ENCODE assay signal across 8 cellular contexts in genomic region chr22:18156878-18157713, GRCh38. TPM values are rescaled to one million over a fixed set of nuclear protein-coding genes. Genes with fewer than 3 reads are reported as not detected.
DNase-seq lines count a peak whose midpoint lies in the region; ATAC-seq and TF ChIP-seq lines count a peak whose summit lies in the region.

No MANE protein-coding gene starts in this region.

- H3K9me2 ChIP-seq in neural cell (ENCODE audit: insufficient read depth, low read length), result no peaks in the 10 kb centered on the region

- no peaks in the 10 kb centered on the region for H3K79me2 ChIP-seq in neural cell (replicated peaks; ENCODE audit: insufficient read depth, low read length)

- 61 to 66% methylated on average over 22 to 24 of the region's 24 CpGs for WGBS in thyroid gland, 2 donors

- DNase-seq in AG09319 (ENCODE audit: extremely low read depth, low read depth), result peak; percentile 97
- DNase-seq in H4 (ENCODE audit: low spot score), result peak; percentile 70
- peak; percentile 12 for DNase-seq in NCI-H524 treated with DMSO at 0.1 percent for 48 hours (lab: John Stamatoyannopoulos, UW)
- DNase-seq in activated T-cell treated with anti-CD3 and anti-CD28 coated beads for 24 hours (ENCODE audit: low read depth), result peak; percentile 25
- peak; percentile 89 for DNase-seq in fibroblast of gingiva (ENCODE audit: low read depth)
- peak; percentile 48 to 66 for DNase-seq in thyroid gland

- peaks cover 0 to 4% of the 10 kb centered on the region in 2 donors for H3K4me1 ChIP-seq in thyroid gland

- intact Hi-C loops in thyroid gland (cut with DNase I), result no loop called here

- H3K9me3 ChIP-seq in neural cell (ENCODE audit: low read length), result no peaks in the 10 kb centered on the region
- no peaks in the 10 kb centered on the region for H3K9me3 ChIP-seq in thyroid gland

- no peak for TF ChIP-seq POLR2A in thyroid gland (IDR thresholded peaks at IDR 0.05)

- H2AFZ ChIP-seq in neural cell (ENCODE audit: low read depth, low read length), result no peak overlapping the region

- no peaks in the 10 kb centered on the region for H3F3A ChIP-seq in neural cell (ENCODE audit: insufficient read depth, low read length, poor library complexity, severe bottlenecking)

- H3K27me3 ChIP-seq in neural cell (ENCODE audit: insufficient read depth, low read depth, low read length) (no peaks in the 10 kb centered on the region), thyroid gland (no peaks in the 10 kb centered on the region)

- no peak overlapping the region for H3K4me2 ChIP-seq in neural cell (ENCODE audit: low read length)

- TF ChIP-seq RAD21 in neural cell (conservative IDR thresholded peaks at IDR 0.05), result peak; percentile 93

- H3K9ac ChIP-seq in neural cell (ENCODE audit: low read length), result no peak overlapping the region

- TF ChIP-seq CTCF in AG09319 (IDR thresholded peaks at IDR 0.05; ENCODE audit: low read depth, low read length), result peak; percentile 94
- TF ChIP-seq CTCF in neural cell (IDR thresholded peaks at IDR 0.05; ENCODE audit: poor library complexity, severe bottlenecking), result peak; percentile 90
- peak in 4 of 6 experiments; percentile 6 to 59 (median 46) for TF ChIP-seq CTCF in thyroid gland (IDR thresholded peaks at IDR 0.05)

- H4K20me1 ChIP-seq in neural cell (ENCODE audit: insufficient read depth), result no peaks in the 10 kb centered on the region

- H3K4me3 ChIP-seq in neural cell (ENCODE audit: low read length) (no peak overlapping the region), thyroid gland (replicated peaks in 1 of 3) (no peak overlapping the region)

- H3K27ac ChIP-seq in neural cell (ENCODE audit: low read length) (no peak overlapping the region), thyroid gland (peak overlapping the region in 1 of 3 donors; percentile 20)

- H3K36me3 ChIP-seq in neural cell (ENCODE audit: insufficient read depth, low read length) (no peaks in the 10 kb centered on the region), thyroid gland (no peaks in the 10 kb centered on the region)

- no peak for ATAC-seq in GM18867 (IDR thresholded peaks at IDR 0.05; ENCODE audit: unreplicated experiment)

- TF ChIP-seq EP300 in neural cell (conservative IDR thresholded peaks at IDR 0.05; ENCODE audit: poor library complexity, severe bottlenecking), result no peak

TF ChIP-seq in neural cell, 6 proteins besides CTCF, POLR2A, EP300 and RAD21:
- peak; percentile 87 for TF ChIP-seq SMC3 (conservative IDR thresholded peaks at IDR 0.05; ENCODE audit: poor library complexity)
- TF ChIP-seq EZH2 (IDR thresholded peaks at IDR 0.05; ENCODE audit: borderline replicate concordance, insufficient read depth, low read length, poor library complexity, severe bottlenecking), result no peak
- TF ChIP-seq TAF1 (IDR thresholded peaks at IDR 0.05; ENCODE audit: low read depth), result no peak
- TF ChIP-seq REST (IDR thresholded peaks at IDR 0.05; ENCODE audit: borderline replicate concordance), result no peak
- no peak for TF ChIP-seq MXI1 (conservative IDR thresholded peaks at IDR 0.05; ENCODE audit: poor library complexity, severe bottlenecking)
- no peak for TF ChIP-seq POLR2AphosphoS5 (IDR thresholded peaks at IDR 0.05)

RNA-seq across cellular contexts. Expression of gene USP18, which starts 7.1 kb away (rescaled TPM):
- total RNA-seq in H4 (2014; rRNA removed; shearing (Covaris generic)), result 14.7 and 19.1 TPM in 2 replicates
- 0.37 and 0.72 TPM in 2 replicates for polyA plus RNA-seq in neural cell
- polyA minus RNA-seq in neural cell, result not detected in 2 replicates
- total RNA-seq in thyroid gland, result 10 to 100 TPM in 3 of 4 donors, 1 to 10 TPM in 1; 7.6 to 13.9 (median 12.3) TPM

RNA-seq across cellular contexts. Expression of gene TUBA8, which starts 46.5 kb away (rescaled TPM):
- total RNA-seq in H4 (2014; rRNA removed; shearing (Covaris generic)), result 0.06 TPM in 1 of 2 replicates, not detected in the other
- 0.46 and 1.8 TPM in 2 replicates for polyA plus RNA-seq in neural cell
- polyA minus RNA-seq in neural cell, result 1.7 and 2.7 TPM in 2 replicates
- 10 to 100 TPM in 2 of 4 donors, 1 to 10 TPM in 2; 3.2 to 18.4 (median 12.5) TPM for total RNA-seq in thyroid gland

Comparison
In these comparisons a context has a peak if more than half of its experiments do, and no peak if none do; other contexts are left out.
1. DNase-seq: peak in every context shown above with its lines; median percentile 97 in AG09319; 89 in fibroblast of gingiva; 70 in H4; 57 in thyroid gland; 25 in activated T-cell treated with anti-CD3 and anti-CD28 coated beads for 24 hours; 12 in NCI-H524 treated with DMSO at 0.1 percent for 48 hours.